In genomic region chr11:19974886-19975285, GRCh38 we compare ENCODE assay signal across 20 cellular contexts.
"Had no signal": no experiment of that assay in that cellular context is flagged by ENCODE, and none has a peak within 500 bp of the region (broad histone marks: within the 10 kb centered on the region; RNA-seq: fewer than 3 reads in every experiment).

No MANE protein-coding gene starts in this region.

- H3K9me3 Mint-ChIP-seq: memory B cell; naive thymus-derived CD4-positive, alpha-beta T cell; nephron progenitor cell; stimulated activated effector memory CD8-positive, alpha-beta T cell treated with anti-CD3 and anti-CD28 coated beads, Interleukin-12 subunit alpha, Interleukin-12 subunit beta, amount 100 ng/mL, for 72 hours had no signal

- H3K4me2 ChIP-seq: smooth muscle cell had no signal

- H3K27ac ChIP-seq: dorsolateral prefrontal cortex, prostate gland, right atrium auricular region, stomach, thyroid gland, vagina had no signal

- H3K4me1 ChIP-seq: prostate gland had no signal

- H3K4me3 Mint-ChIP-seq: memory B cell; naive thymus-derived CD4-positive, alpha-beta T cell; nephron progenitor cell; stimulated activated effector memory CD8-positive, alpha-beta T cell treated with anti-CD3 and anti-CD28 coated beads, Interleukin-12 subunit alpha, Interleukin-12 subunit beta, amount 100 ng/mL, for 72 hours had no signal

- H3K27me3 ChIP-seq: dorsolateral prefrontal cortex, right atrium auricular region, stomach, thyroid gland, vagina had no signal

- H3K9me3 ChIP-seq: prostate gland, right atrium auricular region, stomach, thyroid gland, vagina had no signal

- H3K36me3 ChIP-seq: prostate gland, thyroid gland had no signal

- H3K27ac Mint-ChIP-seq: memory B cell; naive thymus-derived CD4-positive, alpha-beta T cell; nephron progenitor cell; stimulated activated effector memory CD8-positive, alpha-beta T cell treated with anti-CD3 and anti-CD28 coated beads, Interleukin-12 subunit alpha, Interleukin-12 subunit beta, amount 100 ng/mL, for 72 hours had no signal

- H3K36me3 Mint-ChIP-seq: memory B cell; naive thymus-derived CD4-positive, alpha-beta T cell had no signal

- H3K4me3 ChIP-seq: dorsolateral prefrontal cortex, lung, prostate gland, right atrium auricular region, smooth muscle cell, stomach, thyroid gland, vagina had no signal

- ATAC-seq: naive thymus-derived CD4-positive, alpha-beta T cell; sciatic nerve; stimulated activated effector memory CD8-positive, alpha-beta T cell treated with anti-CD3 and anti-CD28 coated beads, Interleukin-12 subunit alpha, Interleukin-12 subunit beta, amount 100 ng/mL, for 72 hours had no signal

- DNase-seq: dorsolateral prefrontal cortex; effector CD4-positive, alpha-beta T cell; head of caudate nucleus; naive thymus-derived CD4-positive, alpha-beta T cell; nephron progenitor cell; nucleus accumbens; stimulated activated CD4-positive, alpha-beta T cell treated with anti-CD3 and anti-CD28 coated beads, Interleukin-12 subunit alpha, Interleukin-12 subunit beta, amount 100 ng/mL, for 4 hours; stimulated activated CD4-positive, alpha-beta T cell treated with anti-CD3 and anti-CD28 coated beads, Interleukin-1b, Interleukin-23, amount 100 ng/mL, for 48 hours; stimulated activated CD4-positive, alpha-beta T cell treated with anti-CD3 and anti-CD28 coated beads, Interleukin-4, amount 100 ng/mL, for 24 hours; stimulated activated naive CD4-positive, alpha-beta T cell treated with Interleukin-2 at 50 U/mL for 16 hours; stomach; thyroid gland had no signal
